ENCODE assay signal across 8 cellular contexts in the genomic region with DNA sequence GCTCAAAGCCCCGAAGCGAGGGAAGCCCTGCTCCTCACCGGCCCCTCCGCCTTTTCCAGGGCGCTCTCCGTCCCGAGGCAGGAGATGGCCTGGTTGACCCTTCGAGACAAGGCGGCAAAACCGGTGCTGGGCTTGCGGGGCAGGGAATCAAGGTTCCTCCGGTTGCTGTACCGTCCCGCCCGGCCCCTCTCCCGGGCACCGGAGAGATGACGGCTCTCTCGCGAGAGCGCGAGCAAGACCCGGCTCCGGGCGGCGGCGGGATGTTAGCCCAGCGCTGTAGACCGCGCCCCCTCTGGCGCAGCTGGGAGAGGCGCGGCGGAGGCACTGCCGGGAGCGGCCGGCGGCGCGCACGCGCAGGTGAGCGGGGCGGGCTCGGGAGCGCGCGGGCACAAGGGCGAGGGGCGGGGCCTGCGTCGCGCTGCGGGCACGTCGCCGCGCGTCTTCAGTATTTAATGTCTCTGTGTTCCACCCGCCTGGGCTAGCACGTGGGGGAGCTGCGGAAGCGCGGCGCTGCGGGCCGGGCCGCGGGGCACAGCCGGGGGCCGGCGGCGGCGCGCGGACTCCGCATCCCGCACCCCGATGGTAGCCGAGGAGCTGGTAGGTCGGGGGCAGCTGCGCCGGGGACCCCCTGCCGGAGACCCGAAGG. TPM values are rescaled to one million over a fixed set of nuclear protein-coding genes. Genes with fewer than 3 reads are reported as not detected.
DNase-seq lines count a peak whose midpoint lies in the region; ATAC-seq and TF ChIP-seq lines count a peak whose summit lies in the region.

A gene with protein sequence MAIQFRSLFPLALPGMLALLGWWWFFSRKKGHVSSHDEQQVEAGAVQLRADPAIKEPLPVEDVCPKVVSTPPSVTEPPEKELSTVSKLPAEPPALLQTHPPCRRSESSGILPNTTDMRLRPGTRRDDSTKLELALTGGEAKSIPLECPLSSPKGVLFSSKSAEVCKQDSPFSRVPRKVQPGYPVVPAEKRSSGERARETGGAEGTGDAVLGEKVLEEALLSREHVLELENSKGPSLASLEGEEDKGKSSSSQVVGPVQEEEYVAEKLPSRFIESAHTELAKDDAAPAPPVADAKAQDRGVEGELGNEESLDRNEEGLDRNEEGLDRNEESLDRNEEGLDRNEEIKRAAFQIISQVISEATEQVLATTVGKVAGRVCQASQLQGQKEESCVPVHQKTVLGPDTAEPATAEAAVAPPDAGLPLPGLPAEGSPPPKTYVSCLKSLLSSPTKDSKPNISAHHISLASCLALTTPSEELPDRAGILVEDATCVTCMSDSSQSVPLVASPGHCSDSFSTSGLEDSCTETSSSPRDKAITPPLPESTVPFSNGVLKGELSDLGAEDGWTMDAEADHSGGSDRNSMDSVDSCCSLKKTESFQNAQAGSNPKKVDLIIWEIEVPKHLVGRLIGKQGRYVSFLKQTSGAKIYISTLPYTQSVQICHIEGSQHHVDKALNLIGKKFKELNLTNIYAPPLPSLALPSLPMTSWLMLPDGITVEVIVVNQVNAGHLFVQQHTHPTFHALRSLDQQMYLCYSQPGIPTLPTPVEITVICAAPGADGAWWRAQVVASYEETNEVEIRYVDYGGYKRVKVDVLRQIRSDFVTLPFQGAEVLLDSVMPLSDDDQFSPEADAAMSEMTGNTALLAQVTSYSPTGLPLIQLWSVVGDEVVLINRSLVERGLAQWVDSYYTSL (plus strand): TSS at position 445 of the 646 bp plus-strand sequence. CDS start 20,219 bp downstream, outside the sequence.

- TF ChIP-seq RAD21 in Ishikawa (IDR thresholded peaks at IDR 0.05; ENCODE audit: low read depth) = no peak

- ATAC-seq in GM21619 (IDR thresholded peaks at IDR 0.05; ENCODE audit: unreplicated experiment) = peak; percentile 83

- DNase-seq in DMS53 (lab: John Stamatoyannopoulos, UW) (peak; percentile 97), OCI-M2 (lab: John Stamatoyannopoulos, UW; ENCODE audit: unreplicated experiment) (peak; percentile 48), activated T-cell treated with anti-CD3 and anti-CD28 coated beads for 4 hours (peak; percentile 84), epithelial cell of prostate (ENCODE audit: low read depth, low spot score) (peak; percentile 73), mucosa of gallbladder (ENCODE audit: low spot score) (peak; percentile 96)
- peak; percentile 75 to 84 for DNase-seq in stimulated activated CD8-positive, alpha-beta memory T cell treated with anti-CD3 and anti-CD28 coated beads, Interleukin-4, amount 100 ng/mL, for 4 hours (ENCODE audit: low read depth in 2 of 2, low spot score in 1 of 2)

- peak within 1 kb of the TSS; percentile 79 for H3K27ac ChIP-seq in epithelial cell of prostate

- TF ChIP-seq EP300 in Ishikawa (IDR thresholded peaks at IDR 0.05; ENCODE audit: borderline replicate concordance) = no peak

TF ChIP-seq in Ishikawa, 13 proteins besides CTCF, POLR2A, EP300 and RAD21:
- TF ChIP-seq ZBTB7A (IDR thresholded peaks at IDR 0.05; ENCODE audit: low read depth) = no peak
- TF ChIP-seq, protein P1, sequence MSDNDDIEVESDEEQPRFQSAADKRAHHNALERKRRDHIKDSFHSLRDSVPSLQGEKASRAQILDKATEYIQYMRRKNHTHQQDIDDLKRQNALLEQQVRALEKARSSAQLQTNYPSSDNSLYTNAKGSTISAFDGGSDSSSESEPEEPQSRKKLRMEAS (IDR thresholded peaks at IDR 0.05) = peak; percentile 73
- TF ChIP-seq FOXM1 (IDR thresholded peaks at IDR 0.05; ENCODE audit: borderline replicate concordance, low read depth) = no peak
- no peak for TF ChIP-seq CEBPB (IDR thresholded peaks at IDR 0.05)
- TF ChIP-seq TAF1 (IDR thresholded peaks at IDR 0.05; ENCODE audit: low read depth) = peak; percentile 81
- TF ChIP-seq, protein P2, sequence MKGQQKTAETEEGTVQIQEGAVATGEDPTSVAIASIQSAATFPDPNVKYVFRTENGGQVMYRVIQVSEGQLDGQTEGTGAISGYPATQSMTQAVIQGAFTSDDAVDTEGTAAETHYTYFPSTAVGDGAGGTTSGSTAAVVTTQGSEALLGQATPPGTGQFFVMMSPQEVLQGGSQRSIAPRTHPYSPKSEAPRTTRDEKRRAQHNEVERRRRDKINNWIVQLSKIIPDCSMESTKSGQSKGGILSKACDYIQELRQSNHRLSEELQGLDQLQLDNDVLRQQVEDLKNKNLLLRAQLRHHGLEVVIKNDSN (IDR thresholded peaks at IDR 0.05) = peak; percentile 48; the same call in 1 of the 2 replicates

RNA-seq across cellular contexts. Expression of the gene that starts here (rescaled TPM):
- 67.5 TPM for total RNA-seq in mucosa of gallbladder

Comparison
In these comparisons a context has a peak if more than half of its experiments do, and no peak if none do; other contexts are left out.
1. Peak in every context shown above with its lines: DNase-seq, ATAC-seq and H3K27ac ChIP-seq.